23 cellular contexts compared by ENCODE assay signal in the genomic region with DNA sequence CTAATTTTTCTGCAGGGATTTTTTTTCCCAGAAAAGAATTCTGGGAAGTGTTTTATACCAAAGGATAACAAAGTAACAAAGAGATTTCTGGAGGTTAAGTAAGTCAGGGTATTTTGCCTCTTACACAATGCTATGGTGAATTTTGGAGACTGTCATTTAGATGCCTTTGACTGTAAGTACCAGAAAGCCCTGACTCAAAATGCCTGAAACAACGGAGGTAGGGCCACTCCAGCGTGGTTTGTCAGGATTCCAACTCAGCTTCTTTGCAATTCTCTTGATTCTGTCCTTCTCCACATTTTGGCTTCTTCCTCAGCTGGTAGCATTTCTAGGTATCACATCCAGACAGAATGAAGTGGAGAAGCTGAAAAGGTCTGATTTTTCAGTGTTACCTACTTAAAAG.
DNase-seq lines count a peak whose midpoint lies in the region; ATAC-seq and TF ChIP-seq lines count a peak whose summit lies in the region.
"Had no signal": no experiment of that assay in that cellular context is flagged by ENCODE, and none has a peak within 500 bp of the region (broad histone marks: within the 10 kb centered on the region; RNA-seq: fewer than 3 reads in every experiment).

No MANE protein-coding gene starts in this region.

- no peak overlapping the region for H3K27ac Mint-ChIP-seq in immature natural killer cell
- H3K27ac Mint-ChIP-seq in activated CD8-positive, alpha-beta memory T cell treated with anti-CD3 and anti-CD28 coated beads, Interleukin-2, amount 10 ng/mL, durations not matched to agents 7 days and 5 days: no peak overlapping the region
- H3K27ac Mint-ChIP-seq: activated naive CD4-positive, alpha-beta T cell treated with anti-CD3 and anti-CD28 coated beads, Interleukin-2, amount 50 U/mL, for 24 hours had no signal

- H3K4me3 ChIP-seq in SK-N-SH (ENCODE audit: low read depth in 2 of 2, low read length in 1 of 2): no peak overlapping the region
- H3K4me3 ChIP-seq in epithelial cell of esophagus (ENCODE audit: low read length): no peak overlapping the region
- H3K4me3 ChIP-seq in osteoblast (ENCODE audit: insufficient read depth, low read length): no peak overlapping the region
- no peak overlapping the region for H3K4me3 ChIP-seq in WERI-Rb-1 (ENCODE audit: low read depth, low read length)
- H3K4me3 ChIP-seq: body of pancreas, coronary artery had no signal

- no peaks in the 10 kb centered on the region for H3K27me3 ChIP-seq in SK-N-SH (ENCODE audit: insufficient read depth)
- no peaks in the 10 kb centered on the region for H3K27me3 ChIP-seq in osteoblast (ENCODE audit: insufficient read depth, low read length)
- H3K27me3 ChIP-seq in WERI-Rb-1 (ENCODE audit: insufficient read depth, low read depth, severe bottlenecking): no peaks in the 10 kb centered on the region
- H3K27me3 ChIP-seq: body of pancreas had no signal

- H3K4me2 ChIP-seq in SK-N-SH (peak overlapping the region; percentile 16; the same call in 1 of the 2 replicates), osteoblast (ENCODE audit: insufficient read depth, low read length) (peak overlapping the region; percentile 34)
- H3K4me2 ChIP-seq: KMS-11 had no signal

- H3K9ac ChIP-seq in SK-N-SH: no peak overlapping the region
- H3K9ac ChIP-seq: KMS-11, parathyroid adenoma had no signal

- H3K4me3 Mint-ChIP-seq in immature natural killer cell: no peak overlapping the region
- no peak overlapping the region for H3K4me3 Mint-ChIP-seq in activated CD8-positive, alpha-beta memory T cell treated with anti-CD3 and anti-CD28 coated beads, Interleukin-2, amount 10 ng/mL, durations not matched to agents 7 days and 5 days
- H3K4me3 Mint-ChIP-seq: activated naive CD4-positive, alpha-beta T cell treated with anti-CD3 and anti-CD28 coated beads, Interleukin-2, amount 50 U/mL, for 24 hours had no signal

- no peaks in the 10 kb centered on the region for H4K20me1 ChIP-seq in SK-N-SH (ENCODE audit: insufficient read depth)
- H4K20me1 ChIP-seq in osteoblast (ENCODE audit: insufficient read depth, low read length): no peaks in the 10 kb centered on the region

- WGBS in SK-N-SH (ENCODE audit: low lambda C conversion rate): 79% methylated on average over 2 of the region's 2 CpGs

- H3K36me3 Mint-ChIP-seq in immature natural killer cell: peaks cover 15 to 41% (median 27%) of the 10 kb centered on the region in 3 donors
- H3K36me3 Mint-ChIP-seq in activated CD8-positive, alpha-beta memory T cell treated with anti-CD3 and anti-CD28 coated beads, Interleukin-2, amount 10 ng/mL, durations not matched to agents 7 days and 5 days: peaks cover 1% of the 10 kb centered on the region

- TF ChIP-seq CTCF in SK-N-SH (IDR thresholded peaks at IDR 0.05) (no peak), epithelial cell of esophagus (IDR thresholded peaks at IDR 0.05; ENCODE audit: insufficient read depth, low read depth, low read length, missing control alignments) (no peak), osteoblast (IDR thresholded peaks at IDR 0.05; ENCODE audit: extremely low read depth, low read depth, low read length) (no peak), WERI-Rb-1 (IDR thresholded peaks at IDR 0.05; ENCODE audit: low read depth, low read length) (no peak)

- POLR2A ChIA-PET in SK-N-SH (lab: Yijun Ruan, JAX): no interaction called here

- no peak for TF ChIP-seq EP300 in SK-N-SH (IDR thresholded peaks at IDR 0.05; ENCODE audit: borderline replicate concordance in 1 of 2, low read depth in 1 of 2, low read length in 1 of 2)

- H3K9me3 ChIP-seq in SK-N-SH: no peaks in the 10 kb centered on the region
- H3K9me3 ChIP-seq in osteoblast (ENCODE audit: low read depth, low read length): no peaks in the 10 kb centered on the region
- no peaks in the 10 kb centered on the region for H3K9me3 ChIP-seq in WERI-Rb-1 (ENCODE audit: severe bottlenecking)
- H3K9me3 ChIP-seq: body of pancreas had no signal

- H3K4me1 Mint-ChIP-seq in immature natural killer cell: no peaks in the 10 kb centered on the region
- no peaks in the 10 kb centered on the region for H3K4me1 Mint-ChIP-seq in activated CD8-positive, alpha-beta memory T cell treated with anti-CD3 and anti-CD28 coated beads, Interleukin-2, amount 10 ng/mL, durations not matched to agents 7 days and 5 days
- H3K4me1 Mint-ChIP-seq: activated naive CD4-positive, alpha-beta T cell treated with anti-CD3 and anti-CD28 coated beads, Interleukin-2, amount 50 U/mL, for 24 hours had no signal

- DNase-seq in Daoy (ENCODE audit: low read depth) (peak; percentile 6), SK-N-SH (no peak), epithelial cell of esophagus (ENCODE audit: low read depth) (peak; percentile 14), osteoblast (ENCODE audit: insufficient read length, low spot score, missing footprints) (no peak), immature natural killer cell (no peak), WERI-Rb-1 (no peak), CD1c-positive myeloid dendritic cell (ENCODE audit: extremely low spot score) (no peak)
- DNase-seq in activated CD8-positive, alpha-beta memory T cell treated with anti-CD3 and anti-CD28 coated beads, Interleukin-2, amount 10 ng/mL, durations not matched to agents 7 days and 5 days: no peak
- DNase-seq: activated CD8-positive, alpha-beta memory T cell treated with anti-CD3 and anti-CD28 coated beads for 24 hours; activated T-cell treated with anti-CD3 and anti-CD28 coated beads, Interleukin-2, amount 50 U/mL, for 48 hours; DND-41; NCI-H1092 treated with DMSO at 0.1 percent for 48 hours; NCI-H2107; NCI-H510A; RPMI8226; stimulated activated CD4-positive, alpha-beta T cell treated with anti-CD3 and anti-CD28 coated beads, Interleukin-1b, Interleukin-23, amount 100 ng/mL, for 48 hours; stimulated activated naive CD4-positive, alpha-beta T cell treated with Interleukin-2 at 50 U/mL for 16 hours; T1000 had no signal

- H3K27me3 Mint-ChIP-seq in immature natural killer cell (ENCODE audit: low read depth in 3 of 3): no peaks in the 10 kb centered on the region
- H3K27me3 Mint-ChIP-seq in activated CD8-positive, alpha-beta memory T cell treated with anti-CD3 and anti-CD28 coated beads, Interleukin-2, amount 10 ng/mL, durations not matched to agents 7 days and 5 days: no peaks in the 10 kb centered on the region
- H3K27me3 Mint-ChIP-seq: activated naive CD4-positive, alpha-beta T cell treated with anti-CD3 and anti-CD28 coated beads, Interleukin-2, amount 50 U/mL, for 24 hours had no signal

- H2AFZ ChIP-seq in SK-N-SH (ENCODE audit: low read depth) (no peak overlapping the region; the same call in 1 of the 2 replicates), osteoblast (ENCODE audit: low read length) (peak overlapping the region; percentile 45)
- H2AFZ ChIP-seq: parathyroid adenoma had no signal

- peak overlapping the region; percentile 23 to 60; a peak in 2 of 4 replicates for H3K27ac ChIP-seq in SK-N-SH (ENCODE audit: low read depth in 2 of 2, low read length in 1 of 2)
- H3K27ac ChIP-seq in osteoblast (ENCODE audit: low read depth, low read length): peak overlapping the region; percentile 43
- H3K27ac ChIP-seq in WERI-Rb-1: no peak overlapping the region
- H3K27ac ChIP-seq: body of pancreas, coronary artery, KMS-11, parathyroid adenoma had no signal

- CTCF ChIA-PET in SK-N-SH (lab: Yijun Ruan, JAX): no interaction called here
- CTCF ChIA-PET in activated CD8-positive, alpha-beta memory T cell treated with anti-CD3 and anti-CD28 coated beads, Interleukin-2, amount 10 ng/mL, durations not matched to agents 7 days and 5 days (lab: Charles Lee): no interaction called here

- peaks cover 7% of the 10 kb centered on the region for H3F3A ChIP-seq in SK-N-SH (replicated peaks; ENCODE audit: insufficient read depth)

- no peak for ATAC-seq in activated CD8-positive, alpha-beta memory T cell treated with anti-CD3 and anti-CD28 coated beads, Interleukin-2, amount 10 ng/mL, durations not matched to agents 7 days and 5 days
- ATAC-seq: body of pancreas had no signal

- no peaks in the 10 kb centered on the region for H3K9me2 ChIP-seq in SK-N-SH

- H3K9me3 Mint-ChIP-seq in immature natural killer cell: no peaks in the 10 kb centered on the region
- no peaks in the 10 kb centered on the region for H3K9me3 Mint-ChIP-seq in activated CD8-positive, alpha-beta memory T cell treated with anti-CD3 and anti-CD28 coated beads, Interleukin-2, amount 10 ng/mL, durations not matched to agents 7 days and 5 days (ENCODE audit: low read depth)
- H3K9me3 Mint-ChIP-seq: activated naive CD4-positive, alpha-beta T cell treated with anti-CD3 and anti-CD28 coated beads, Interleukin-2, amount 50 U/mL, for 24 hours had no signal

- no peaks in the 10 kb centered on the region for H3K79me2 ChIP-seq in SK-N-SH (ENCODE audit: insufficient read depth)
- no peaks in the 10 kb centered on the region for H3K79me2 ChIP-seq in osteoblast (ENCODE audit: insufficient read depth, low read length)
- H3K79me2 ChIP-seq: parathyroid adenoma had no signal

- no peaks in the 10 kb centered on the region for H3K36me3 ChIP-seq in SK-N-SH (replicated peaks in 1 of 2; ENCODE audit: control insufficient read depth in 1 of 2, insufficient read depth in 2 of 2, low read length in 1 of 2)
- no peaks in the 10 kb centered on the region for H3K36me3 ChIP-seq in osteoblast (ENCODE audit: insufficient read depth, low read length)
- no peaks in the 10 kb centered on the region for H3K36me3 ChIP-seq in WERI-Rb-1

- H3K4me1 ChIP-seq in SK-N-SH (ENCODE audit: control insufficient read depth in 1 of 2, insufficient read depth in 2 of 2, low read depth in 1 of 2, low read length in 1 of 2) (peaks cover 7 to 9% of the 10 kb centered on the region in 2 experiments), osteoblast (ENCODE audit: insufficient read depth, low read length) (peaks cover 17% of the 10 kb centered on the region)
- H3K4me1 ChIP-seq: body of pancreas, parathyroid adenoma had no signal

- no peak for TF ChIP-seq RAD21 in SK-N-SH (IDR thresholded peaks at IDR 0.05; ENCODE audit: low read length)

TF ChIP-seq in SK-N-SH, 30 proteins besides CTCF, POLR2A, EP300 and RAD21:
- TF ChIP-seq JUND (IDR thresholded peaks at IDR 0.05) (no peak), CHD2 (IDR thresholded peaks at IDR 0.05; ENCODE audit: low read length, partially characterized antibody) (no peak)

Comparison
In these comparisons a context has a peak if more than half of its experiments do, and no peak if none do; other contexts are left out.
1. DNase-seq: peak in Daoy (single experiment) and epithelial cell of esophagus (single experiment); none in SK-N-SH (single experiment), osteoblast (single experiment), immature natural killer cell (0 of 3), WERI-Rb-1 (single experiment), CD1c-positive myeloid dendritic cell (single experiment) and activated CD8-positive, alpha-beta memory T cell treated with anti-CD3 and anti-CD28 coated beads, Interleukin-2, amount 10 ng/mL, durations not matched to agents 7 days and 5 days (single experiment).